Comparison of ENCODE assay signal across 7 cellular contexts in genomic region chr5:124902097-124902821, GRCh38.
DNase-seq lines count a peak whose midpoint lies in the region; ATAC-seq, FAIRE-seq and TF ChIP-seq lines count a peak whose summit lies in the region.

No MANE protein-coding gene starts in this region.

- H3K79me2 ChIP-seq in hepatocyte, result no peaks in the 10 kb centered on the region

- H3K9me3 ChIP-seq in hepatocyte (ENCODE audit: low read depth) (no peaks in the 10 kb centered on the region), suprapubic skin (no peaks in the 10 kb centered on the region)

- no peak for TF ChIP-seq CTCF in hepatocyte (IDR thresholded peaks at IDR 0.05; ENCODE audit: poor library complexity)
- no peak for TF ChIP-seq CTCF in suprapubic skin (IDR thresholded peaks at IDR 0.05)
- TF ChIP-seq CTCF in foreskin keratinocyte (conservative IDR thresholded peaks at IDR 0.05), result no peak

- H3K36me3 ChIP-seq in hepatocyte (replicated peaks; ENCODE audit: insufficient read depth, low read depth) (no peaks in the 10 kb centered on the region), suprapubic skin (no peaks in the 10 kb centered on the region)

- peak; percentile 98 for ATAC-seq in GM21367 (IDR thresholded peaks at IDR 0.05; ENCODE audit: unreplicated experiment)
- ATAC-seq in HG03520 (IDR thresholded peaks at IDR 0.05; ENCODE audit: unreplicated experiment), result peak; percentile 99
- ATAC-seq in foreskin keratinocyte, result no peak

- H3K4me3 ChIP-seq in hepatocyte (no peak overlapping the region), suprapubic skin (no peak overlapping the region)

- no peaks in the 10 kb centered on the region for H3K9me2 ChIP-seq in hepatocyte (replicated peaks; ENCODE audit: insufficient read depth)

- H4K20me1 ChIP-seq in hepatocyte (ENCODE audit: insufficient read depth, poor library complexity, severe bottlenecking), result no peaks in the 10 kb centered on the region

- DNase-seq in GM12892 (ENCODE audit: insufficient read length) (peak; percentile 23), SHP77 treated with DMSO at 0.1 percent for 48 hours (lab: John Stamatoyannopoulos, UW) (peak; percentile 64), hepatocyte (ENCODE audit: low spot score) (no peak), suprapubic skin (ENCODE audit: low spot score in 2 of 2) (no peak), foreskin keratinocyte (no peak)

- TF ChIP-seq EP300 in suprapubic skin (IDR thresholded peaks at IDR 0.05), result no peak

- 51% methylated on average over 5 of the region's 5 CpGs for WGBS in hepatocyte (ENCODE audit: low lambda C conversion rate, missing lambda C conversion rate)
- 49% methylated on average over 5 of the region's 5 CpGs for WGBS in suprapubic skin

- no peak overlapping the region for H3K4me2 ChIP-seq in hepatocyte

- H3K27me3 ChIP-seq in hepatocyte (no peaks in the 10 kb centered on the region), suprapubic skin (no peaks in the 10 kb centered on the region), foreskin keratinocyte (no peaks in the 10 kb centered on the region)

- FAIRE-seq in GM12892 (lab: Jason Lieb, UNC), result peak; percentile 90

- no peak overlapping the region for H2AFZ ChIP-seq in hepatocyte

- H3K4me1 ChIP-seq in hepatocyte (ENCODE audit: insufficient read depth) (peaks cover 25% of the 10 kb centered on the region), suprapubic skin (peaks cover 25% of the 10 kb centered on the region), foreskin keratinocyte (no peaks in the 10 kb centered on the region)

- peak; percentile 35; the same call in 1 of the 2 replicates for TF ChIP-seq POLR2A in GM12892 (IDR thresholded peaks at IDR 0.05; ENCODE audit: low read depth, low read length)
- no peak for TF ChIP-seq POLR2A in suprapubic skin (IDR thresholded peaks at IDR 0.05)

- H3K27ac ChIP-seq in hepatocyte (peak overlapping the region; percentile 4), suprapubic skin (no peak overlapping the region), foreskin keratinocyte (no peak overlapping the region)

Comparison
In these comparisons a context has a peak if more than half of its experiments do, and no peak if none do; other contexts are left out.
1. DNase-seq: peak in GM12892 (single experiment) and SHP77 treated with DMSO at 0.1 percent for 48 hours (single experiment); none in hepatocyte (single experiment), suprapubic skin (0 of 2) and foreskin keratinocyte (0 of 2).